In the genomic region with DNA sequence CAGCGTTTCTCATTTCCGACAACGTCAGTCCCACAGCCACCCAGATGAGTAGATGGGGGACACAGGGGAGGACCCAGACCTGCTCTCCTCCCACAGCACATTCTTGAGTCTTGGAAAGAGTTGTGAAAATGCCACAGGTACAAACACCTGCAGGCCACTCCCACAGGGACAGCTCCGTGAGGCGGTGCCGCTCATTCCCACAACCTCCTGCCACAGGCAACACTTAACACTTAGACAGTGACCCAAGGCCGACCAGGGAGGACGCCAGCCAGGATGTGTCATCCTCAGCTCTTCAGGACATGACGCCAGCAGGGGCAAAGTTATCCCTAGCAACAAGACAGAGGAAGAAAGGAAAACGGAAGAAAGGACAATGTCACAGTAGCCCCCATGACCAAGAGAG, we compare ENCODE assay signal across 3 cellular contexts.
TF ChIP-seq lines count a peak whose summit lies in the region.

No MANE protein-coding gene starts in this region.

TF ChIP-seq in SK-N-SH treated with all-trans-retinoic acid at 6 μM for 48 hours, 23 proteins besides CTCF, POLR2A, EP300 and RAD21 (continues in another document):
- TF ChIP-seq CSDC2 (CRISPR knock-in tag; IDR thresholded peaks at IDR 0.05) (no peak), ZNF565 (CRISPR knock-in tag; conservative IDR thresholded peaks at IDR 0.05; ENCODE audit: low read depth) (no peak), OSR1 (CRISPR knock-in tag; IDR thresholded peaks at IDR 0.05) (no peak), TCF4 (CRISPR knock-in tag; IDR thresholded peaks at IDR 0.05; ENCODE audit: borderline replicate concordance) (no peak), PPARA (CRISPR knock-in tag; IDR thresholded peaks at IDR 0.05; ENCODE audit: borderline replicate concordance) (no peak), SNAI2 (CRISPR knock-in tag; IDR thresholded peaks at IDR 0.05) (no peak), ESRRG (CRISPR knock-in tag; IDR thresholded peaks at IDR 0.05) (no peak), ISL1 (CRISPR knock-in tag; IDR thresholded peaks at IDR 0.05) (no peak), RARB (CRISPR knock-in tag; IDR thresholded peaks at IDR 0.05) (no peak)
- TF ChIP-seq, protein P1, sequence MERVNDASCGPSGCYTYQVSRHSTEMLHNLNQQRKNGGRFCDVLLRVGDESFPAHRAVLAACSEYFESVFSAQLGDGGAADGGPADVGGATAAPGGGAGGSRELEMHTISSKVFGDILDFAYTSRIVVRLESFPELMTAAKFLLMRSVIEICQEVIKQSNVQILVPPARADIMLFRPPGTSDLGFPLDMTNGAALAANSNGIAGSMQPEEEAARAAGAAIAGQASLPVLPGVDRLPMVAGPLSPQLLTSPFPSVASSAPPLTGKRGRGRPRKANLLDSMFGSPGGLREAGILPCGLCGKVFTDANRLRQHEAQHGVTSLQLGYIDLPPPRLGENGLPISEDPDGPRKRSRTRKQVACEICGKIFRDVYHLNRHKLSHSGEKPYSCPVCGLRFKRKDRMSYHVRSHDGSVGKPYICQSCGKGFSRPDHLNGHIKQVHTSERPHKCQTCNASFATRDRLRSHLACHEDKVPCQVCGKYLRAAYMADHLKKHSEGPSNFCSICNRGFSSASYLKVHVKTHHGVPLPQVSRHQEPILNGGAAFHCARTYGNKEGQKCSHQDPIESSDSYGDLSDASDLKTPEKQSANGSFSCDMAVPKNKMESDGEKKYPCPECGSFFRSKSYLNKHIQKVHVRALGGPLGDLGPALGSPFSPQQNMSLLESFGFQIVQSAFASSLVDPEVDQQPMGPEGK (CRISPR knock-in tag; IDR thresholded peaks at IDR 0.05; ENCODE audit: borderline replicate concordance), result no peak
- TF ChIP-seq, protein P2, sequence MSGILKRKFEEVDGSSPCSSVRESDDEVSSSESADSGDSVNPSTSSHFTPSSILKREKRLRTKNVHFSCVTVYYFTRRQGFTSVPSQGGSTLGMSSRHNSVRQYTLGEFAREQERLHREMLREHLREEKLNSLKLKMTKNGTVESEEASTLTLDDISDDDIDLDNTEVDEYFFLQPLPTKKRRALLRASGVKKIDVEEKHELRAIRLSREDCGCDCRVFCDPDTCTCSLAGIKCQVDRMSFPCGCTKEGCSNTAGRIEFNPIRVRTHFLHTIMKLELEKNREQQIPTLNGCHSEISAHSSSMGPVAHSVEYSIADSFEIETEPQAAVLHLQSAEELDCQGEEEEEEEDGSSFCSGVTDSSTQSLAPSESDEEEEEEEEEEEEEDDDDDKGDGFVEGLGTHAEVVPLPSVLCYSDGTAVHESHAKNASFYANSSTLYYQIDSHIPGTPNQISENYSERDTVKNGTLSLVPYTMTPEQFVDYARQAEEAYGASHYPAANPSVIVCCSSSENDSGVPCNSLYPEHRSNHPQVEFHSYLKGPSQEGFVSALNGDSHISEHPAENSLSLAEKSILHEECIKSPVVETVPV (CRISPR knock-in tag; IDR thresholded peaks at IDR 0.05), result no peak
- TF ChIP-seq, protein P3, sequence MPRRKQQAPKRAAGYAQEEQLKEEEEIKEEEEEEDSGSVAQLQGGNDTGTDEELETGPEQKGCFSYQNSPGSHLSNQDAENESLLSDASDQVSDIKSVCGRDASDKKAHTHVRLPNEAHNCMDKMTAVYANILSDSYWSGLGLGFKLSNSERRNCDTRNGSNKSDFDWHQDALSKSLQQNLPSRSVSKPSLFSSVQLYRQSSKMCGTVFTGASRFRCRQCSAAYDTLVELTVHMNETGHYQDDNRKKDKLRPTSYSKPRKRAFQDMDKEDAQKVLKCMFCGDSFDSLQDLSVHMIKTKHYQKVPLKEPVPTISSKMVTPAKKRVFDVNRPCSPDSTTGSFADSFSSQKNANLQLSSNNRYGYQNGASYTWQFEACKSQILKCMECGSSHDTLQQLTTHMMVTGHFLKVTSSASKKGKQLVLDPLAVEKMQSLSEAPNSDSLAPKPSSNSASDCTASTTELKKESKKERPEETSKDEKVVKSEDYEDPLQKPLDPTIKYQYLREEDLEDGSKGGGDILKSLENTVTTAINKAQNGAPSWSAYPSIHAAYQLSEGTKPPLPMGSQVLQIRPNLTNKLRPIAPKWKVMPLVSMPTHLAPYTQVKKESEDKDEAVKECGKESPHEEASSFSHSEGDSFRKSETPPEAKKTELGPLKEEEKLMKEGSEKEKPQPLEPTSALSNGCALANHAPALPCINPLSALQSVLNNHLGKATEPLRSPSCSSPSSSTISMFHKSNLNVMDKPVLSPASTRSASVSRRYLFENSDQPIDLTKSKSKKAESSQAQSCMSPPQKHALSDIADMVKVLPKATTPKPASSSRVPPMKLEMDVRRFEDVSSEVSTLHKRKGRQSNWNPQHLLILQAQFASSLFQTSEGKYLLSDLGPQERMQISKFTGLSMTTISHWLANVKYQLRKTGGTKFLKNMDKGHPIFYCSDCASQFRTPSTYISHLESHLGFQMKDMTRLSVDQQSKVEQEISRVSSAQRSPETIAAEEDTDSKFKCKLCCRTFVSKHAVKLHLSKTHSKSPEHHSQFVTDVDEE (CRISPR knock-in tag; IDR thresholded peaks at IDR 0.05), result no peak

TF ChIP-seq in SK-N-SH, 30 proteins besides CTCF, POLR2A, EP300 and RAD21:
- no peak for TF ChIP-seq TCF12 (IDR thresholded peaks at IDR 0.05)
- TF ChIP-seq, protein P4, sequence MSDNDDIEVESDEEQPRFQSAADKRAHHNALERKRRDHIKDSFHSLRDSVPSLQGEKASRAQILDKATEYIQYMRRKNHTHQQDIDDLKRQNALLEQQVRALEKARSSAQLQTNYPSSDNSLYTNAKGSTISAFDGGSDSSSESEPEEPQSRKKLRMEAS (IDR thresholded peaks at IDR 0.05; ENCODE audit: low read depth), result no peak
- no peak for TF ChIP-seq FOXJ3 (CRISPR knock-in tag; IDR thresholded peaks at IDR 0.05)

TF ChIP-seq in H1, 55 proteins besides CTCF, POLR2A, EP300 and RAD21:
- TF ChIP-seq RFX5 (IDR thresholded peaks at IDR 0.05; ENCODE audit: borderline replicate concordance, low read depth, low read length) (no peak), GTF2F1 (IDR thresholded peaks at IDR 0.05; ENCODE audit: borderline replicate concordance, low read depth, low read length) (no peak), EZH2 (IDR thresholded peaks at IDR 0.05; ENCODE audit: low read depth, low read length, severe bottlenecking) (no peak), HDAC2 (IDR thresholded peaks at IDR 0.05; ENCODE audit: borderline replicate concordance in 1 of 2, low read depth in 2 of 2, low read length in 2 of 2) (no peak), BACH1 (IDR thresholded peaks at IDR 0.05; ENCODE audit: low read length) (no peak)
